21 cellular contexts compared by ENCODE assay signal in genomic region chr5:77627869-77628674, GRCh38. TPM values are rescaled to one million over a fixed set of nuclear protein-coding genes. Genes with fewer than 3 reads are reported as not detected.
A peak's percentile ranks its signal among the peaks of the same experiment; 100 is the strongest.
DNase-seq lines count a peak whose midpoint lies in the region; ATAC-seq, FAIRE-seq and TF ChIP-seq lines count a peak whose summit lies in the region.
"Had no signal": no experiment of that assay in that cellular context is flagged by ENCODE, and none has a peak within 500 bp of the region (broad histone marks: within the 10 kb centered on the region; RNA-seq: fewer than 3 reads in every experiment).

No MANE protein-coding gene starts in this region.

- H3K9ac ChIP-seq in endothelial cell of umbilical vein (replicated peaks; ENCODE audit: extremely low read depth, insufficient read depth, low read length): no peak overlapping the region

- H3K36me3 Mint-ChIP-seq in activated CD4-positive, alpha-beta T cell treated with anti-CD3 and anti-CD28 coated beads for 36 hours (ENCODE audit: low read depth): no peaks in the 10 kb centered on the region
- H3K36me3 Mint-ChIP-seq in nephron progenitor cell (ENCODE audit: low read depth): no peaks in the 10 kb centered on the region

- no peaks in the 10 kb centered on the region for H3K79me2 ChIP-seq in endothelial cell of umbilical vein (ENCODE audit: control insufficient read depth, insufficient read depth, low read length)

- no peak for ATAC-seq in activated CD4-positive, alpha-beta T cell treated with anti-CD3 and anti-CD28 coated beads for 36 hours
- ATAC-seq in GM18870 (IDR thresholded peaks at IDR 0.05; ENCODE audit: unreplicated experiment): no peak
- no peak for ATAC-seq in HG03108 (IDR thresholded peaks at IDR 0.05; ENCODE audit: unreplicated experiment)

- H3K4me3 ChIP-seq in endothelial cell of umbilical vein (replicated peaks in 1 of 3; ENCODE audit: insufficient read depth in 1 of 3, low read depth in 1 of 3, low read length in 3 of 3): no peak overlapping the region

- no peak for TF ChIP-seq CTCF in endothelial cell of umbilical vein (IDR thresholded peaks at IDR 0.05; ENCODE audit: extremely low read depth in 1 of 2, insufficient read depth in 1 of 2, low read depth in 1 of 2, low read length in 2 of 2)
- TF ChIP-seq CTCF in nephron progenitor cell (IDR thresholded peaks at IDR 0.05): no peak

- POLR2A ChIA-PET in activated CD4-positive, alpha-beta T cell treated with anti-CD3 and anti-CD28 coated beads for 36 hours (lab: Charles Lee): no interaction called here
- POLR2A ChIA-PET in endothelial cell of umbilical vein (lab: Charles Lee): no interaction called here

- H3K27me3 Mint-ChIP-seq in activated CD4-positive, alpha-beta T cell treated with anti-CD3 and anti-CD28 coated beads for 36 hours: peaks cover 72% of the 10 kb centered on the region
- peaks cover 99% of the 10 kb centered on the region for H3K27me3 Mint-ChIP-seq in nephron progenitor cell (ENCODE audit: low read depth, poor library complexity)

- H3K27me3 ChIP-seq in endothelial cell of umbilical vein (ENCODE audit: control insufficient read depth in 2 of 2, insufficient read depth in 2 of 2, low read length in 2 of 2): peaks cover 63 to 94% of the 10 kb centered on the region in 2 experiments

- no peak overlapping the region for H3K27ac ChIP-seq in endothelial cell of umbilical vein (ENCODE audit: insufficient read depth, low read depth, low read length)
- H3K27ac ChIP-seq: stomach had no signal

- H3K4me1 Mint-ChIP-seq in activated CD4-positive, alpha-beta T cell treated with anti-CD3 and anti-CD28 coated beads for 36 hours: peaks cover 26% of the 10 kb centered on the region
- peaks cover 20% of the 10 kb centered on the region for H3K4me1 Mint-ChIP-seq in nephron progenitor cell

- intact Hi-C loops in activated CD4-positive, alpha-beta T cell treated with anti-CD3 and anti-CD28 coated beads for 36 hours (cut with DNase I, micrococcal nuclease): loop anchor here in 1 of 2 experiments (2.0 kb wide), 1 partner anchor 15 kb away; no protein-coding TSS in a partner anchor
- intact Hi-C loops in endothelial cell of umbilical vein (cut with micrococcal nuclease): no loop called here

- H4K20me1 ChIP-seq in endothelial cell of umbilical vein (replicated peaks; ENCODE audit: control insufficient read depth, extremely low read depth, insufficient read depth, low read length): no peaks in the 10 kb centered on the region

- H3K9me3 ChIP-seq in endothelial cell of umbilical vein (replicated peaks; ENCODE audit: control insufficient read depth, insufficient read depth, low read length): no peaks in the 10 kb centered on the region

- CTCF ChIA-PET in activated CD4-positive, alpha-beta T cell treated with anti-CD3 and anti-CD28 coated beads for 36 hours (lab: Charles Lee): interaction anchor here (0.7 kb wide), 1 partner anchor 11 kb away, joined by 3 read pairs; the partner anchor contains the start of gene OTP
- CTCF ChIA-PET in endothelial cell of umbilical vein (lab: Charles Lee): interaction anchor here (0.9 kb wide), 1 partner anchor 18 kb away, joined by 3 read pairs; no protein-coding TSS in a partner anchor

- BruUV-seq in endothelial cell of umbilical vein (replicated peaks; lab: Mats Ljungman, UMichigan): no TSS peak

- TF ChIP-seq POLR2A in endothelial cell of umbilical vein (IDR thresholded peaks at IDR 0.05; ENCODE audit: low read depth, low read length): no peak

- no peak overlapping the region for H3K4me2 ChIP-seq in endothelial cell of umbilical vein (ENCODE audit: insufficient read depth, low read length)

- FAIRE-seq in GM19239 (lab: Jason Lieb, UNC) (peak; percentile 42), endothelial cell of umbilical vein (lab: Jason Lieb, UNC) (no peak)

- H3K9me3 Mint-ChIP-seq in activated CD4-positive, alpha-beta T cell treated with anti-CD3 and anti-CD28 coated beads for 36 hours (ENCODE audit: low read depth): no peaks in the 10 kb centered on the region
- H3K9me3 Mint-ChIP-seq in nephron progenitor cell: no peaks in the 10 kb centered on the region
- H3K9me3 Mint-ChIP-seq: activated T-helper 2 cell treated with anti-CD3 and anti-CD28 coated beads, Interferon-gamma antibody, Interleukin-2, Interleukin-4, amounts not matched to agents 10 μg/mL and 5 μg/mL and 100 μg/mL, durations not matched to agents 14 hours and 24 hours and 36 hours had no signal

- H2AFZ ChIP-seq in endothelial cell of umbilical vein (ENCODE audit: low read depth, low read length): no peak overlapping the region

- no peaks in the 10 kb centered on the region for H3K9me1 ChIP-seq in endothelial cell of umbilical vein (replicated peaks; ENCODE audit: control insufficient read depth, extremely low read depth, insufficient read depth, low read length)

- no peaks in the 10 kb centered on the region for H3K36me3 ChIP-seq in endothelial cell of umbilical vein (ENCODE audit: control insufficient read depth in 2 of 2, extremely low read depth in 1 of 2, insufficient read depth in 2 of 2, low read length in 2 of 2)
- H3K36me3 ChIP-seq: stomach had no signal

- dilution Hi-C loops in endothelial cell of umbilical vein (cut with MboI; ENCODE audit: extremely low pct_ligation_motif_present, low sequenced_read_pairs): no loop called here

- H3K4me3 Mint-ChIP-seq in activated CD4-positive, alpha-beta T cell treated with anti-CD3 and anti-CD28 coated beads for 36 hours: no peak overlapping the region
- H3K4me3 Mint-ChIP-seq in nephron progenitor cell: no peak overlapping the region

- peak; percentile 22 for DNase-seq in activated CD4-positive, alpha-beta T cell treated with anti-CD3 and anti-CD28 coated beads for 36 hours
- no peak for DNase-seq in activated CD4-positive, alpha-beta T cell treated with anti-CD3 and anti-CD28 coated beads, Interleukin-2, amount 50 U/mL, for 1 hour
- DNase-seq in GM19239 (ENCODE audit: insufficient read length, low spot score) (no peak), endothelial cell of umbilical vein (ENCODE audit: low read depth, low spot score) (no peak), nephron progenitor cell (peak; percentile 18), HK-2 (ENCODE audit: unreplicated experiment) (no peak)
- DNase-seq: 8988T; DMS79; NCI-H2081 treated with DMSO at 0.1 percent for 48 hours; NCI-H510A; stimulated activated CD4-positive, alpha-beta T cell treated with anti-CD3 and anti-CD28 coated beads, Interleukin-2, amount 100 ng/mL, for 24 hours; stomach had no signal

- H3K27ac Mint-ChIP-seq in activated CD4-positive, alpha-beta T cell treated with anti-CD3 and anti-CD28 coated beads for 36 hours: no peak overlapping the region
- no peak overlapping the region for H3K27ac Mint-ChIP-seq in nephron progenitor cell
- H3K27ac Mint-ChIP-seq: activated T-helper 2 cell treated with anti-CD3 and anti-CD28 coated beads, Interferon-gamma antibody, Interleukin-2, Interleukin-4, amounts not matched to agents 10 μg/mL and 5 μg/mL and 100 μg/mL, durations not matched to agents 14 hours and 24 hours and 36 hours had no signal

- H3K4me1 ChIP-seq in endothelial cell of umbilical vein (ENCODE audit: control insufficient read depth, extremely low read depth, insufficient read depth, low read length): peaks cover 5% of the 10 kb centered on the region

TF ChIP-seq in endothelial cell of umbilical vein, 7 proteins besides CTCF, POLR2A, EP300 and RAD21:
- no peak for TF ChIP-seq JUN (IDR thresholded peaks at IDR 0.05; ENCODE audit: borderline replicate concordance, insufficient read depth, insufficient read length, low read depth)
- peak; percentile 75 for TF ChIP-seq EZH2 (IDR thresholded peaks at IDR 0.05; ENCODE audit: borderline replicate concordance, low read depth, low read length, severe bottlenecking)

RNA-seq across cellular contexts. Expression of gene OTP, which starts 10.4 kb away (rescaled TPM):
- total RNA-seq in activated CD4-positive, alpha-beta T cell treated with anti-CD3 and anti-CD28 coated beads for 36 hours: not detected
- total RNA-seq in endothelial cell of umbilical vein: not detected in 2 replicates
- polyA plus RNA-seq in endothelial cell of umbilical vein: not detected in 2 replicates
- polyA plus RNA-seq in endothelial cell of umbilical vein (2011; cell fraction: cytosol; rRNA removed): not detected in 2 replicates
- polyA plus RNA-seq in endothelial cell of umbilical vein (2011; cell fraction: nucleus; rRNA removed): not detected in 2 replicates
- not detected in 2 replicates for polyA plus RNA-seq in endothelial cell of umbilical vein (2012)
- polyA minus RNA-seq in endothelial cell of umbilical vein: not detected in 2 replicates
- polyA minus RNA-seq in endothelial cell of umbilical vein (2011; cell fraction: cytosol; rRNA and poly(A)+ RNA removed): not detected
- not detected in 2 replicates for polyA minus RNA-seq in endothelial cell of umbilical vein (2011; cell fraction: nucleus; rRNA and poly(A)+ RNA removed)
- total RNA-seq: activated T-helper 2 cell treated with anti-CD3 and anti-CD28 coated beads, Interferon-gamma antibody, Interleukin-2, Interleukin-4, amounts not matched to agents 10 μg/mL and 5 μg/mL and 100 μg/mL, durations not matched to agents 14 hours and 24 hours and 36 hours; fibroblast of villous mesenchyme; H4; myocyte; SK-MEL-5; skeletal muscle tissue; stomach; ureter had no signal
- polyA plus RNA-seq: stomach had no signal

Comparison
In these comparisons a context has a peak if more than half of its experiments do, and no peak if none do; other contexts are left out.
1. DNase-seq: peak in activated CD4-positive, alpha-beta T cell treated with anti-CD3 and anti-CD28 coated beads for 36 hours (single experiment) and nephron progenitor cell (single experiment); none in activated CD4-positive, alpha-beta T cell treated with anti-CD3 and anti-CD28 coated beads, Interleukin-2, amount 50 U/mL, for 1 hour (single experiment), GM19239 (single experiment), endothelial cell of umbilical vein (single experiment) and HK-2 (single experiment).